23 cellular contexts compared by ENCODE assay signal in genomic region chr5:116865651-116866050, GRCh38.
A peak's percentile ranks its signal among the peaks of the same experiment; 100 is the strongest.
DNase-seq lines count a peak whose midpoint lies in the region; ATAC-seq lines count a peak whose summit lies in the region.
"Had no signal": no experiment of that assay in that cellular context is flagged by ENCODE, and none has a peak within 500 bp of the region (broad histone marks: within the 10 kb centered on the region; RNA-seq: fewer than 3 reads in every experiment).

No MANE protein-coding gene starts in this region.

- WGBS in trophoblast cell (ENCODE audit: extremely low coverage, insufficient coverage, insufficient read length), result no CpG with 5 or more reads among the region's 2 CpGs

- peak overlapping the region; percentile 76 for H4K91ac ChIP-seq in trophoblast cell (ENCODE audit: low read depth, low read length)

- DNase-seq in HAP-1 (ENCODE audit: low spot score in 2 of 2) (peak; percentile 40 to 65), SJCRH30 (peak in 1 of 2 experiments; percentile 16), iPS DF 19.7 (ENCODE audit: low read depth, low spot score) (peak; percentile 7), trophoblast cell (no peak), NCI-H2107 treated with DMSO at 0.1 percent for 48 hours (lab: John Stamatoyannopoulos, UW; ENCODE audit: unreplicated experiment) (no peak)
- no peak for DNase-seq in stimulated activated CD4-positive, alpha-beta T cell treated with anti-CD3 and anti-CD28 coated beads, Interleukin-12 subunit alpha, Interleukin-12 subunit beta, amount 100 ng/mL, for 4 hours
- DNase-seq: CD4-positive, CD25-positive, alpha-beta regulatory T cell; DMS153; DND-41; GOT3; Kasumi-1; MV-4-11; NCI-H1105; NCI-H1436 treated with DMSO at 0.1 percent for 48 hours; NCI-H187 treated with DMSO at 0.1 percent for 48 hours; NCI-H446; NCI-H524 treated with DMSO at 0.1 percent for 48 hours; NCI-H774; PC-3 had no signal

- H3K27ac ChIP-seq in SJCRH30 (peak overlapping the region; percentile 99), trophoblast cell (ENCODE audit: low read depth, low read length) (peak overlapping the region; percentile 6)
- H3K27ac ChIP-seq: BLaER1, SJSA1 had no signal

- ATAC-seq in GM19452 (IDR thresholded peaks at IDR 0.05; ENCODE audit: unreplicated experiment), result no peak
- ATAC-seq: K562, PC-3 had no signal

- H3K23ac ChIP-seq in trophoblast cell (ENCODE audit: low read length), result no peak overlapping the region

- peaks cover 45% of the 10 kb centered on the region for H3K4me1 ChIP-seq in HAP-1
- H3K4me1 ChIP-seq in SJCRH30, result peaks cover 53% of the 10 kb centered on the region
- H3K4me1 ChIP-seq in trophoblast cell (ENCODE audit: control insufficient read depth in 1 of 2, insufficient read depth in 2 of 2, low read length in 2 of 2), result peaks cover 11 to 18% of the 10 kb centered on the region in 2 experiments
- H3K4me1 ChIP-seq: BLaER1 had no signal

- peak overlapping the region; percentile 92 for H2AK5ac ChIP-seq in trophoblast cell (ENCODE audit: low read length)

- H3K36me3 ChIP-seq in HAP-1 (replicated peaks), result no peaks in the 10 kb centered on the region; the same call in 1 of the 2 replicates
- H3K36me3 ChIP-seq in SJCRH30, result no peaks in the 10 kb centered on the region
- no peaks in the 10 kb centered on the region for H3K36me3 ChIP-seq in trophoblast cell (ENCODE audit: control insufficient read depth in 1 of 2, insufficient read depth in 2 of 2, low read length in 2 of 2)
- H3K36me3 ChIP-seq: BLaER1, SJSA1 had no signal

- no peak overlapping the region for H3K4me3 ChIP-seq in HAP-1
- H3K4me3 ChIP-seq in SJCRH30, result no peak overlapping the region
- no peak overlapping the region for H3K4me3 ChIP-seq in trophoblast cell (ENCODE audit: low read depth, low read length)
- H3K4me3 ChIP-seq: BLaER1, K562, SJSA1 had no signal

- peak overlapping the region; percentile 80 for H3K14ac ChIP-seq in trophoblast cell (ENCODE audit: low read length)

- H3K9ac ChIP-seq in trophoblast cell (ENCODE audit: low read length), result no peak overlapping the region
- H3K9ac ChIP-seq: BLaER1 had no signal

- peak overlapping the region; percentile 88 for H2BK12ac ChIP-seq in trophoblast cell (ENCODE audit: low read length)

- peak overlapping the region; percentile 50 for H2BK5ac ChIP-seq in trophoblast cell (ENCODE audit: low read depth, low read length, poor library complexity)

- H3K27me3 ChIP-seq in HAP-1 (ENCODE audit: low read depth) (no peaks in the 10 kb centered on the region), SJCRH30 (no peaks in the 10 kb centered on the region), trophoblast cell (ENCODE audit: insufficient read depth, low read length) (no peaks in the 10 kb centered on the region)
- H3K27me3 ChIP-seq: BLaER1, SJSA1 had no signal

- H3K79me2 ChIP-seq in trophoblast cell (ENCODE audit: control insufficient read depth, insufficient read depth, low read length, poor library complexity), result no peaks in the 10 kb centered on the region

- H3K4ac ChIP-seq in trophoblast cell (ENCODE audit: low read depth, low read length), result no peak overlapping the region

- H3K18ac ChIP-seq in trophoblast cell (ENCODE audit: low read length), result no peak overlapping the region

- no peaks in the 10 kb centered on the region for H3K9me3 ChIP-seq in HAP-1
- H3K9me3 ChIP-seq in SJCRH30 (replicated peaks), result peaks cover 9% of the 10 kb centered on the region; the same call in 1 of the 2 replicates
- H3K9me3 ChIP-seq in trophoblast cell (ENCODE audit: insufficient read depth, low read depth, low read length), result no peaks in the 10 kb centered on the region
- H3K9me3 ChIP-seq: BLaER1, SJSA1 had no signal

- H4K12ac ChIP-seq in trophoblast cell (ENCODE audit: low read depth, low read length), result no peak overlapping the region

- no peak overlapping the region for H4K8ac ChIP-seq in trophoblast cell (ENCODE audit: low read depth, low read length)

- in situ Hi-C loops in HAP-1 (cut with MboI; ENCODE audit: low sequenced_read_pairs), result no loop called here

- H2AFZ ChIP-seq in trophoblast cell (ENCODE audit: insufficient read depth, low read length, poor library complexity), result no peak overlapping the region

- peak overlapping the region; percentile 8 for H2BK120ac ChIP-seq in trophoblast cell (ENCODE audit: insufficient read depth, low read length, poor library complexity)

- H3K4me2 ChIP-seq in trophoblast cell (ENCODE audit: low read length), result no peak overlapping the region
- H3K4me2 ChIP-seq: BLaER1 had no signal

- H3K79me1 ChIP-seq in trophoblast cell (ENCODE audit: low read length), result peaks cover 19% of the 10 kb centered on the region

Comparison
In these comparisons a context has a peak if more than half of its experiments do, and no peak if none do; other contexts are left out.
1. DNase-seq: peak in HAP-1 (2 of 2) and iPS DF 19.7 (single experiment); none in trophoblast cell (0 of 2), NCI-H2107 treated with DMSO at 0.1 percent for 48 hours (single experiment) and stimulated activated CD4-positive, alpha-beta T cell treated with anti-CD3 and anti-CD28 coated beads, Interleukin-12 subunit alpha, Interleukin-12 subunit beta, amount 100 ng/mL, for 4 hours (single experiment).